Comparison of ENCODE assay signal across 19 cellular contexts in the genomic region with DNA sequence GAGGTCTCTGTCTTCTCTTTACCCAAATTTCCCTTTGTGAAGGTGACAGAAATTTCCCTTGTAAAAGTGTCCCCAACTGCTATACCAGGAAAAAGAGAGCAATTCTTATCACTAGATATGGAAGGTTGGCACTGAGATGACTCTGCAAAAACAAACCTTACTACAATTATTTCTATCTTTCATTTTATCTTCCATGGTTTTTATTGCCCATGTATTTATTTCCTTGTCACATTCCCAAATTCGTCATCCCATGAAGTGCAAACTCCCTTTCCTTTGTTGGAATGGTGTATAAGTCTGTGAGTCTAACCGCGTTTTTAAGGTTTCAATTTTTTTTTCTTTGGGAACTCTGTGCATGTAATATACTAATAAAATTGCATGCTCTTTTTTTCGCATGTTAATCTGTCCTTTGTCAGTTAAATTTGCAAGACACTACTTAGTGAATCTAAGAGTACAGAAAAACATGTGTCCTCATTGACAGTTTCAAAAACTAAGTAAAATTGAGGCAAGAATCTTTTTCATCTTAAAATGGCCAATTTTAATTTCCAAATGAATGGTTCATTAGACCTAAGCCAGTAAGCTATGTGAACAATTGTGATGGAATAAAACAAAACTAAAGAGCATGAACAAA. TPM values are rescaled to one million over a fixed set of nuclear protein-coding genes. Genes with fewer than 3 reads are reported as not detected.
DNase-seq lines count a peak whose midpoint lies in the region; ATAC-seq, FAIRE-seq and TF ChIP-seq lines count a peak whose summit lies in the region.
"Had no signal": no experiment of that assay in that cellular context is flagged by ENCODE, and none has a peak within 500 bp of the region (broad histone marks: within the 10 kb centered on the region; RNA-seq: fewer than 3 reads in every experiment).

No MANE protein-coding gene starts in this region.

- no peak overlapping the region for H3K27ac Mint-ChIP-seq in natural killer cell
- H3K27ac Mint-ChIP-seq in natural killer cell treated with Interleukin-12 subunit alpha and Interleukin-12 subunit beta and Interleukin-15 and Interleukin-18, amount 100 ng/mL, for 72 hours = no peak overlapping the region

- TF ChIP-seq CTCF in natural killer cell (IDR thresholded peaks at IDR 0.05) = no peak

- H3K4me1 ChIP-seq in small intestine (ENCODE audit: control insufficient read depth in 2 of 2, insufficient read depth in 1 of 2, low read depth in 1 of 2, low read length in 1 of 2) = no peaks in the 10 kb centered on the region

- DNase-seq in natural killer cell = no peak
- DNase-seq in natural killer cell treated with Interleukin-12 subunit alpha and Interleukin-12 subunit beta and Interleukin-15 and Interleukin-18, amount 100 ng/mL, for 72 hours (ENCODE audit: low spot score) = no peak
- DNase-seq in SK-N-MC (ENCODE audit: low read depth, low spot score) = no peak
- DNase-seq in small intestine = peak; percentile 62
- no peak for DNase-seq in stimulated activated CD4-positive, alpha-beta T cell treated with anti-CD3 and anti-CD28 coated beads, Interleukin-4, amount 100 ng/mL, for 1 hour
- no peak for DNase-seq in left ventricle myocardium superior
- DNase-seq in D341Med (ENCODE audit: low spot score) = no peak
- DNase-seq: ACHN, AML-193, Caco-2, HCEC 1CT, Karpas-422, NCI-H187, NCI-H226, NCI-H524 treated with DMSO at 0.1 percent for 48 hours, SW 1271 had no signal

- no peaks in the 10 kb centered on the region for H3K27me3 Mint-ChIP-seq in natural killer cell (ENCODE audit: low read depth in 2 of 2)
- no peaks in the 10 kb centered on the region for H3K27me3 Mint-ChIP-seq in natural killer cell treated with Interleukin-12 subunit alpha and Interleukin-12 subunit beta and Interleukin-15 and Interleukin-18, amount 100 ng/mL, for 72 hours

- H3K4me3 Mint-ChIP-seq in natural killer cell = peak overlapping the region; percentile 9
- no peak overlapping the region for H3K4me3 Mint-ChIP-seq in natural killer cell treated with Interleukin-12 subunit alpha and Interleukin-12 subunit beta and Interleukin-15 and Interleukin-18, amount 100 ng/mL, for 72 hours

- H3K9me3 Mint-ChIP-seq in natural killer cell = no peaks in the 10 kb centered on the region
- H3K9me3 Mint-ChIP-seq in natural killer cell treated with Interleukin-12 subunit alpha and Interleukin-12 subunit beta and Interleukin-15 and Interleukin-18, amount 100 ng/mL, for 72 hours = no peaks in the 10 kb centered on the region

- 66 to 80% (median 79%) methylated on average over 4 of the region's 4 CpGs for WGBS in small intestine, 3 donors

- no peak for FAIRE-seq in small intestine (lab: Jason Lieb, UNC)
- FAIRE-seq: GM19239, HepG2 had no signal

- H3K9ac ChIP-seq in SK-N-MC (ENCODE audit: insufficient read length) = peak overlapping the region; percentile 34

- H3K9me3 ChIP-seq in KOPT-K1 (ENCODE audit: insufficient read depth, low read length, poor library complexity, severe bottlenecking) = no peaks in the 10 kb centered on the region
- H3K9me3 ChIP-seq in SK-N-MC (ENCODE audit: low read depth, low read length) = no peaks in the 10 kb centered on the region
- no peaks in the 10 kb centered on the region for H3K9me3 ChIP-seq in small intestine (ENCODE audit: control insufficient read depth, low read depth)
- H3K9me3 ChIP-seq: Caco-2 had no signal

- no peaks in the 10 kb centered on the region for H3K36me3 Mint-ChIP-seq in natural killer cell
- no peaks in the 10 kb centered on the region for H3K36me3 Mint-ChIP-seq in natural killer cell treated with Interleukin-12 subunit alpha and Interleukin-12 subunit beta and Interleukin-15 and Interleukin-18, amount 100 ng/mL, for 72 hours

- intact Hi-C loops in natural killer cell (cut with micrococcal nuclease) = no loop called here
- intact Hi-C loops in left ventricle myocardium superior (cut with micrococcal nuclease) = no loop called here

- ATAC-seq in natural killer cell (no peak), left ventricle myocardium superior (no peak)
- no peak for ATAC-seq in natural killer cell treated with Interleukin-12 subunit alpha and Interleukin-12 subunit beta and Interleukin-15 and Interleukin-18, amount 100 ng/mL, for 72 hours
- ATAC-seq: HepG2 had no signal

- peaks cover 29 to 31% of the 10 kb centered on the region in 2 donors for H3K4me1 Mint-ChIP-seq in natural killer cell
- H3K4me1 Mint-ChIP-seq in natural killer cell treated with Interleukin-12 subunit alpha and Interleukin-12 subunit beta and Interleukin-15 and Interleukin-18, amount 100 ng/mL, for 72 hours (ENCODE audit: low read depth in 2 of 2) = peaks cover 25 to 26% of the 10 kb centered on the region in 2 donors

- H3K4me3 ChIP-seq in SK-N-MC (no peak overlapping the region), small intestine (ENCODE audit: low read depth in 1 of 2, low read length in 2 of 2) (no peak overlapping the region)

- H3K36me3 ChIP-seq in KOPT-K1 (ENCODE audit: insufficient read depth, low read length) = no peaks in the 10 kb centered on the region
- H3K36me3 ChIP-seq in SK-N-MC (ENCODE audit: insufficient read depth, low read length) = no peaks in the 10 kb centered on the region
- no peaks in the 10 kb centered on the region for H3K36me3 ChIP-seq in small intestine (ENCODE audit: control insufficient read depth in 2 of 2, insufficient read depth in 2 of 2, low read length in 2 of 2)

- H3K27ac ChIP-seq in KOPT-K1 (ENCODE audit: low read depth, low read length, poor library complexity, severe bottlenecking) (peak overlapping the region; percentile 99), SK-N-MC (peak overlapping the region; percentile 89), small intestine (ENCODE audit: low read depth in 1 of 2, low read length in 1 of 2) (no peak overlapping the region)

- H3K27me3 ChIP-seq in small intestine (ENCODE audit: control insufficient read depth in 2 of 2, insufficient read depth in 2 of 2, low read length in 2 of 2) = no peaks in the 10 kb centered on the region

RNA-seq across cellular contexts. Expression of gene HFE, which starts 35.4 kb away (rescaled TPM):
- total RNA-seq in natural killer cell = 1 to 10 TPM; 1.5 to 2.3 (median 1.8) TPM
- total RNA-seq in natural killer cell treated with Interleukin-12 subunit alpha and Interleukin-12 subunit beta and Interleukin-15 and Interleukin-18, amount 100 ng/mL, for 72 hours = 1 to 10 TPM in 1 of 2 donors, under 1 TPM in 1; 0.62 to 1.5 TPM
- polyA plus RNA-seq in small intestine = 1 to 10 TPM in 2 of 3 donors, under 1 TPM in 1; 0.67 to 7.3 (median 2.4) TPM
- total RNA-seq in left ventricle myocardium superior = 4.5 TPM

Comparison
In these comparisons a context has a peak if more than half of its experiments do, and no peak if none do; other contexts are left out.
1. H3K27ac ChIP-seq: peak in KOPT-K1 (single experiment) and SK-N-MC (single experiment); none in small intestine (0 of 2).